Comparison of ENCODE assay signal across 1 cellular context in genomic region chr10:60781678-60782077, GRCh38.
TF ChIP-seq lines count a peak whose summit lies in the region.

No MANE protein-coding gene starts in this region.

TF ChIP-seq in IMR-90, 13 proteins besides CTCF, POLR2A, EP300 and RAD21 (continued from another document):
- no peak for TF ChIP-seq NFE2L2 (IDR thresholded peaks at IDR 0.05; ENCODE audit: low read depth, low read length)
- no peak for TF ChIP-seq MAZ (IDR thresholded peaks at IDR 0.05; ENCODE audit: borderline replicate concordance, low read depth, low read length)
- TF ChIP-seq FOS (IDR thresholded peaks at IDR 0.05; ENCODE audit: low read depth, low read length): no peak
- TF ChIP-seq ELK1 (IDR thresholded peaks at IDR 0.05; ENCODE audit: borderline replicate concordance, low read depth, low read length): no peak
